ENCODE assay signal across 13 cellular contexts in genomic region chr2:3127710-3128109, GRCh38.
DNase-seq lines count a peak whose midpoint lies in the region; ATAC-seq lines count a peak whose summit lies in the region.
"Had no signal": no experiment of that assay in that cellular context is flagged by ENCODE, and none has a peak within 500 bp of the region (broad histone marks: within the 10 kb centered on the region; RNA-seq: fewer than 3 reads in every experiment).

No MANE protein-coding gene starts in this region.

- POLR2A ChIA-PET in activated naive CD8-positive, alpha-beta T cell treated with anti-CD3 and anti-CD28 coated beads, Interleukin-2, amount 10 ng/mL, durations not matched to agents 7 days and 5 days (lab: Charles Lee), result no interaction called here

- peak overlapping the region; percentile 29 for H3K4me3 Mint-ChIP-seq in activated naive CD8-positive, alpha-beta T cell treated with anti-CD3 and anti-CD28 coated beads, Interleukin-2, amount 10 ng/mL, durations not matched to agents 7 days and 5 days
- H3K4me3 Mint-ChIP-seq in activated naive CD8-positive, alpha-beta T cell treated with anti-CD3 and anti-CD28 coated beads, Interleukin-2, amount 50 U/mL, for 24 hours, result no peak overlapping the region
- H3K4me3 Mint-ChIP-seq in activated T-helper 17 cell treated with anti-CD3 and anti-CD28 coated beads, Interleukin-2, amount 50 U/mL, for 72 hours, result peak overlapping the region; percentile 68
- H3K4me3 Mint-ChIP-seq in stimulated activated naive B cell treated with anti-CD40 and anti-IgM and Interleukin-4, amounts not matched to agents 10 μg/mL and 1 μg/mL and 100 μg/mL, for 72 hours, result no peak overlapping the region

- no peaks in the 10 kb centered on the region for H3K9me3 Mint-ChIP-seq in activated naive CD8-positive, alpha-beta T cell treated with anti-CD3 and anti-CD28 coated beads, Interleukin-2, amount 10 ng/mL, durations not matched to agents 7 days and 5 days
- no peaks in the 10 kb centered on the region for H3K9me3 Mint-ChIP-seq in activated naive CD8-positive, alpha-beta T cell treated with anti-CD3 and anti-CD28 coated beads, Interleukin-2, amount 50 U/mL, for 24 hours
- no peaks in the 10 kb centered on the region for H3K9me3 Mint-ChIP-seq in activated T-helper 17 cell treated with anti-CD3 and anti-CD28 coated beads, Interleukin-2, amount 50 U/mL, for 72 hours
- no peaks in the 10 kb centered on the region for H3K9me3 Mint-ChIP-seq in stimulated activated naive B cell treated with anti-CD40 and anti-IgM and Interleukin-4, amounts not matched to agents 10 μg/mL and 1 μg/mL and 100 μg/mL, for 72 hours

- no peak overlapping the region for H3K27ac Mint-ChIP-seq in activated naive CD8-positive, alpha-beta T cell treated with anti-CD3 and anti-CD28 coated beads, Interleukin-2, amount 10 ng/mL, durations not matched to agents 7 days and 5 days
- no peak overlapping the region for H3K27ac Mint-ChIP-seq in activated naive CD8-positive, alpha-beta T cell treated with anti-CD3 and anti-CD28 coated beads, Interleukin-2, amount 50 U/mL, for 24 hours
- peak overlapping the region; percentile 75 for H3K27ac Mint-ChIP-seq in activated T-helper 17 cell treated with anti-CD3 and anti-CD28 coated beads, Interleukin-2, amount 50 U/mL, for 72 hours
- H3K27ac Mint-ChIP-seq in stimulated activated naive B cell treated with anti-CD40 and anti-IgM and Interleukin-4, amounts not matched to agents 10 μg/mL and 1 μg/mL and 100 μg/mL, for 72 hours, result peak overlapping the region; percentile 62

- peaks cover 4% of the 10 kb centered on the region for H3K4me1 Mint-ChIP-seq in activated naive CD8-positive, alpha-beta T cell treated with anti-CD3 and anti-CD28 coated beads, Interleukin-2, amount 10 ng/mL, durations not matched to agents 7 days and 5 days
- peaks cover 4% of the 10 kb centered on the region for H3K4me1 Mint-ChIP-seq in activated naive CD8-positive, alpha-beta T cell treated with anti-CD3 and anti-CD28 coated beads, Interleukin-2, amount 50 U/mL, for 24 hours
- no peaks in the 10 kb centered on the region for H3K4me1 Mint-ChIP-seq in activated T-helper 17 cell treated with anti-CD3 and anti-CD28 coated beads, Interleukin-2, amount 50 U/mL, for 72 hours
- peaks cover 10% of the 10 kb centered on the region in 2 donors for H3K4me1 Mint-ChIP-seq in stimulated activated naive B cell treated with anti-CD40 and anti-IgM and Interleukin-4, amounts not matched to agents 10 μg/mL and 1 μg/mL and 100 μg/mL, for 72 hours

- no peaks in the 10 kb centered on the region for H3K36me3 Mint-ChIP-seq in activated naive CD8-positive, alpha-beta T cell treated with anti-CD3 and anti-CD28 coated beads, Interleukin-2, amount 10 ng/mL, durations not matched to agents 7 days and 5 days
- H3K36me3 Mint-ChIP-seq in activated naive CD8-positive, alpha-beta T cell treated with anti-CD3 and anti-CD28 coated beads, Interleukin-2, amount 50 U/mL, for 24 hours (ENCODE audit: low read depth), result no peaks in the 10 kb centered on the region
- H3K36me3 Mint-ChIP-seq in activated T-helper 17 cell treated with anti-CD3 and anti-CD28 coated beads, Interleukin-2, amount 50 U/mL, for 72 hours (ENCODE audit: low read depth), result no peaks in the 10 kb centered on the region
- no peaks in the 10 kb centered on the region for H3K36me3 Mint-ChIP-seq in stimulated activated naive B cell treated with anti-CD40 and anti-IgM and Interleukin-4, amounts not matched to agents 10 μg/mL and 1 μg/mL and 100 μg/mL, for 72 hours

- no peak for DNase-seq in activated naive CD8-positive, alpha-beta T cell treated with anti-CD3 and anti-CD28 coated beads, Interleukin-2, amount 10 ng/mL, durations not matched to agents 7 days and 5 days
- DNase-seq in activated naive CD8-positive, alpha-beta T cell treated with anti-CD3 and anti-CD28 coated beads, Interleukin-2, amount 50 U/mL, for 24 hours, result no peak
- peak; percentile 61 for DNase-seq in NCI-H510A treated with DMSO at 0.1 percent for 48 hours (lab: John Stamatoyannopoulos, UW)
- DNase-seq in stimulated activated naive B cell treated with anti-CD40 and anti-IgM and Interleukin-4, amounts not matched to agents 10 μg/mL and 1 μg/mL and 100 μg/mL, for 72 hours, result no peak
- DNase-seq in NCI-H2227 (lab: John Stamatoyannopoulos, UW; ENCODE audit: unreplicated experiment), result no peak
- DNase-seq: lower lobe of right lung; PC-9; sigmoid colon; stimulated activated CD4-positive, alpha-beta T cell treated with anti-CD3 and anti-CD28 coated beads, Interleukin-4, amount 100 ng/mL, for 4 hours had no signal

- no peak for ATAC-seq in activated naive CD8-positive, alpha-beta T cell treated with anti-CD3 and anti-CD28 coated beads, Interleukin-2, amount 10 ng/mL, durations not matched to agents 7 days and 5 days (ENCODE audit: low read depth)
- no peak for ATAC-seq in activated naive CD8-positive, alpha-beta T cell treated with anti-CD3 and anti-CD28 coated beads, Interleukin-2, amount 50 U/mL, for 24 hours
- peak; percentile 32 for ATAC-seq in activated T-helper 17 cell treated with anti-CD3 and anti-CD28 coated beads, Interleukin-2, amount 50 U/mL, for 72 hours (replicated peaks)
- peak in 1 of 2 donors; percentile 40 for ATAC-seq in stimulated activated naive B cell treated with anti-CD40 and anti-IgM and Interleukin-4, amounts not matched to agents 10 μg/mL and 1 μg/mL and 100 μg/mL, for 72 hours (replicated peaks)
- ATAC-seq in GM21825 (IDR thresholded peaks at IDR 0.05; ENCODE audit: unreplicated experiment) (no peak), GM19397 (IDR thresholded peaks at IDR 0.05; ENCODE audit: unreplicated experiment) (no peak)
- ATAC-seq: gastroesophageal sphincter, lower lobe of right lung had no signal

- no peaks in the 10 kb centered on the region for H3K27me3 Mint-ChIP-seq in activated naive CD8-positive, alpha-beta T cell treated with anti-CD3 and anti-CD28 coated beads, Interleukin-2, amount 10 ng/mL, durations not matched to agents 7 days and 5 days
- peaks cover 5% of the 10 kb centered on the region for H3K27me3 Mint-ChIP-seq in activated naive CD8-positive, alpha-beta T cell treated with anti-CD3 and anti-CD28 coated beads, Interleukin-2, amount 50 U/mL, for 24 hours
- H3K27me3 Mint-ChIP-seq in activated T-helper 17 cell treated with anti-CD3 and anti-CD28 coated beads, Interleukin-2, amount 50 U/mL, for 72 hours, result peaks cover 7% of the 10 kb centered on the region
- no peaks in the 10 kb centered on the region for H3K27me3 Mint-ChIP-seq in stimulated activated naive B cell treated with anti-CD40 and anti-IgM and Interleukin-4, amounts not matched to agents 10 μg/mL and 1 μg/mL and 100 μg/mL, for 72 hours

Comparison
In these comparisons a context has a peak if more than half of its experiments do, and no peak if none do; other contexts are left out.
1. H3K4me3 Mint-ChIP-seq: peak in activated naive CD8-positive, alpha-beta T cell treated with anti-CD3 and anti-CD28 coated beads, Interleukin-2, amount 10 ng/mL, durations not matched to agents 7 days and 5 days (single experiment) and activated T-helper 17 cell treated with anti-CD3 and anti-CD28 coated beads, Interleukin-2, amount 50 U/mL, for 72 hours (single experiment); none in activated naive CD8-positive, alpha-beta T cell treated with anti-CD3 and anti-CD28 coated beads, Interleukin-2, amount 50 U/mL, for 24 hours (single experiment) and stimulated activated naive B cell treated with anti-CD40 and anti-IgM and Interleukin-4, amounts not matched to agents 10 μg/mL and 1 μg/mL and 100 μg/mL, for 72 hours (0 of 2).
2. H3K27ac Mint-ChIP-seq: peak in activated T-helper 17 cell treated with anti-CD3 and anti-CD28 coated beads, Interleukin-2, amount 50 U/mL, for 72 hours (single experiment) and stimulated activated naive B cell treated with anti-CD40 and anti-IgM and Interleukin-4, amounts not matched to agents 10 μg/mL and 1 μg/mL and 100 μg/mL, for 72 hours (single experiment); none in activated naive CD8-positive, alpha-beta T cell treated with anti-CD3 and anti-CD28 coated beads, Interleukin-2, amount 10 ng/mL, durations not matched to agents 7 days and 5 days (single experiment) and activated naive CD8-positive, alpha-beta T cell treated with anti-CD3 and anti-CD28 coated beads, Interleukin-2, amount 50 U/mL, for 24 hours (single experiment).